In genomic region chr12:49944718-49945117, GRCh38 we compare ENCODE assay signal across 17 cellular contexts. TPM values are rescaled to one million over a fixed set of nuclear protein-coding genes. Genes with fewer than 3 reads are reported as not detected.
DNase-seq lines count a peak whose midpoint lies in the region; ATAC-seq and TF ChIP-seq lines count a peak whose summit lies in the region.
"Had no signal": no experiment of that assay in that cellular context is flagged by ENCODE, and none has a peak within 500 bp of the region (broad histone marks: within the 10 kb centered on the region; RNA-seq: fewer than 3 reads in every experiment).

No MANE protein-coding gene starts in this region.

- peaks cover 49% of the 10 kb centered on the region for H3K4me1 Mint-ChIP-seq in CD14-positive monocyte
- H3K4me1 Mint-ChIP-seq in T-helper 17 cell: peaks cover 39% of the 10 kb centered on the region

- peaks cover 0 to 2% (median 0%) of the 10 kb centered on the region in 7 donors for H3K9me3 Mint-ChIP-seq in CD14-positive monocyte
- H3K9me3 Mint-ChIP-seq: endodermal cell had no signal

- no peak overlapping the region for H2BK120ac ChIP-seq in mesenchymal stem cell (ENCODE audit: low read depth, low read length)

- peak; percentile 36 for DNase-seq in CD14-positive monocyte (ENCODE audit: low spot score)
- no peak for DNase-seq in T-helper 17 cell
- no peak for DNase-seq in mesenchymal stem cell
- DNase-seq in NCI-H2081 treated with DMSO at 0.1 percent for 48 hours (lab: John Stamatoyannopoulos, UW): no peak
- no peak for DNase-seq in RPMI8226
- DNase-seq: activated gamma-delta T cell, head of caudate nucleus, trophoblast cell had no signal

- no peak overlapping the region for H4K91ac ChIP-seq in mesenchymal stem cell (ENCODE audit: low read length)

- H3K36me3 ChIP-seq in BLaER1 (no peaks in the 10 kb centered on the region), mesenchymal stem cell (ENCODE audit: control insufficient read depth in 1 of 2, insufficient read depth in 2 of 2, low read depth in 1 of 2, low read length in 2 of 2) (no peaks in the 10 kb centered on the region)

- no peak overlapping the region for H3K14ac ChIP-seq in mesenchymal stem cell (ENCODE audit: low read length in 2 of 2)

- no peak overlapping the region for H2AK5ac ChIP-seq in mesenchymal stem cell (ENCODE audit: low read length, severe bottlenecking)

- intact Hi-C loops in CD14-positive monocyte (cut with micrococcal nuclease): no loop called here

- no peak overlapping the region for H4K8ac ChIP-seq in mesenchymal stem cell (ENCODE audit: low read length)

- H3K27ac ChIP-seq in BLaER1 (no peak overlapping the region), mesenchymal stem cell (ENCODE audit: low read length, poor library complexity, severe bottlenecking) (no peak overlapping the region)

- 96% methylated on average over 3 of the region's 3 CpGs for WGBS in mesenchymal stem cell

- H3K9me3 ChIP-seq in BLaER1: no peaks in the 10 kb centered on the region
- no peaks in the 10 kb centered on the region for H3K9me3 ChIP-seq in T-helper 17 cell (ENCODE audit: control insufficient read depth, low read length, poor library complexity, severe bottlenecking)
- no peaks in the 10 kb centered on the region for H3K9me3 ChIP-seq in mesenchymal stem cell (ENCODE audit: control insufficient read depth, low read length)

- no peak overlapping the region for H3K23ac ChIP-seq in mesenchymal stem cell (ENCODE audit: low read length in 2 of 2)

- H3K4me3 ChIP-seq in BLaER1: no peak overlapping the region
- H3K4me3 ChIP-seq in mesenchymal stem cell (ENCODE audit: insufficient read depth in 1 of 2, low read depth in 1 of 2, low read length in 2 of 2): peak overlapping the region in 1 of 2 experiments; percentile 75

- no peaks in the 10 kb centered on the region for H3K27me3 ChIP-seq in BLaER1
- peaks cover 3 to 5% of the 10 kb centered on the region in 2 experiments for H3K27me3 ChIP-seq in mesenchymal stem cell (ENCODE audit: control insufficient read depth in 1 of 2, insufficient read depth in 1 of 2, low read length in 2 of 2)

- H3K4me3 Mint-ChIP-seq in CD14-positive monocyte: peak overlapping the region; percentile 39 to 54
- peak overlapping the region; percentile 96 for H3K4me3 Mint-ChIP-seq in T-helper 17 cell

- H2BK12ac ChIP-seq in mesenchymal stem cell (ENCODE audit: low read length in 2 of 2): peak overlapping the region in 1 of 2 experiments; percentile 1

- no peak overlapping the region for H2BK5ac ChIP-seq in mesenchymal stem cell (ENCODE audit: low read depth, low read length, poor library complexity, severe bottlenecking)

- no peak for TF ChIP-seq CTCF in CD14-positive monocyte (IDR thresholded peaks at IDR 0.05)

- no peaks in the 10 kb centered on the region for H4K20me1 ChIP-seq in BLaER1

- H2AFZ ChIP-seq in mesenchymal stem cell (ENCODE audit: low read depth, low read length): no peak overlapping the region

- H3K4me1 ChIP-seq in BLaER1: peaks cover 41% of the 10 kb centered on the region
- peaks cover 2% of the 10 kb centered on the region for H3K4me1 ChIP-seq in mesenchymal stem cell (ENCODE audit: control insufficient read depth, insufficient read depth, low read depth, low read length)

- H3K4ac ChIP-seq in mesenchymal stem cell (ENCODE audit: low read depth in 1 of 2, low read length in 2 of 2): no peak overlapping the region

- no peaks in the 10 kb centered on the region for H3K79me1 ChIP-seq in mesenchymal stem cell (replicated peaks; ENCODE audit: low read length, poor library complexity, severe bottlenecking)

- H3K36me3 Mint-ChIP-seq in CD14-positive monocyte (no peaks in the 10 kb centered on the region), T-helper 17 cell (ENCODE audit: low read depth) (no peaks in the 10 kb centered on the region)

- no peak for ATAC-seq in T-helper 17 cell
- no peak for ATAC-seq in GM18909 (IDR thresholded peaks at IDR 0.05; ENCODE audit: poor library complexity, unreplicated experiment)

- H3K27ac Mint-ChIP-seq in CD14-positive monocyte (no peak overlapping the region), T-helper 17 cell (peak overlapping the region; percentile 96)
- H3K27ac Mint-ChIP-seq: endodermal cell had no signal

- H3K18ac ChIP-seq in mesenchymal stem cell (ENCODE audit: low read depth in 1 of 2, low read length in 2 of 2): no peak overlapping the region

- peaks cover 39 to 63% (median 53%) of the 10 kb centered on the region in 3 donors for H3K27me3 Mint-ChIP-seq in CD14-positive monocyte (ENCODE audit: low read depth in 3 of 3)
- peaks cover 10% of the 10 kb centered on the region for H3K27me3 Mint-ChIP-seq in T-helper 17 cell

- H3K4me2 ChIP-seq in BLaER1 (peak overlapping the region; percentile 82), mesenchymal stem cell (ENCODE audit: low read length, poor library complexity, severe bottlenecking) (no peak overlapping the region)

- H3K9ac ChIP-seq in BLaER1 (no peak overlapping the region), mesenchymal stem cell (ENCODE audit: low read length) (peak overlapping the region; percentile 79)

- no peak overlapping the region for H2BK15ac ChIP-seq in mesenchymal stem cell (ENCODE audit: low read depth, poor library complexity, severe bottlenecking)

RNA-seq across cellular contexts. Expression of gene AQP2, which starts 5.8 kb away (rescaled TPM):
- polyA plus RNA-seq in CD14-positive monocyte: not detected
- total RNA-seq in T-helper 17 cell: not detected
- polyA plus RNA-seq in mesenchymal stem cell (2013, experiment 1 of 2): not detected
- not detected for polyA plus RNA-seq in mesenchymal stem cell (2013, experiment 2 of 2)
- total RNA-seq: endodermal cell; H4; LHCN-M2; liver; omental fat pad; sciatic nerve; T-helper 1 cell treated with Interleukin-12 subunit alpha and Interleukin-12 subunit beta and Interleukin-4 antibody, amounts not matched to agents 30 ng/mL and 1 ng/mL, for 36 hours had no signal
- polyA plus RNA-seq: liver had no signal

RNA-seq across cellular contexts. Expression of gene AQP5, which starts 17.0 kb away (rescaled TPM):
- polyA plus RNA-seq in CD14-positive monocyte: not detected
- total RNA-seq in T-helper 17 cell: not detected
- 0.03 TPM for polyA plus RNA-seq in mesenchymal stem cell (2013, experiment 1 of 2)
- not detected for polyA plus RNA-seq in mesenchymal stem cell (2013, experiment 2 of 2)
- total RNA-seq: H4; liver; omental fat pad; T-helper 1 cell treated with Interleukin-12 subunit alpha and Interleukin-12 subunit beta and Interleukin-4 antibody, amounts not matched to agents 30 ng/mL and 1 ng/mL, for 36 hours had no signal
- polyA plus RNA-seq: liver had no signal

RNA-seq across cellular contexts. Expression of gene AQP6, which starts 28.0 kb away (rescaled TPM):
- not detected for polyA plus RNA-seq in CD14-positive monocyte
- total RNA-seq in T-helper 17 cell: not detected
- not detected for polyA plus RNA-seq in mesenchymal stem cell (2013, experiment 1 of 2)
- polyA plus RNA-seq in mesenchymal stem cell (2013, experiment 2 of 2): not detected
- total RNA-seq: LHCN-M2; liver; T-helper 1 cell treated with Interleukin-12 subunit alpha and Interleukin-12 subunit beta and Interleukin-4 antibody, amounts not matched to agents 30 ng/mL and 1 ng/mL, for 36 hours had no signal

RNA-seq across cellular contexts. Expression of gene FAIM2, which starts 41.0 kb away (rescaled TPM):
- not detected for polyA plus RNA-seq in CD14-positive monocyte
- total RNA-seq in T-helper 17 cell: under 1 TPM; 0.05 to 0.68 TPM
- 0.30 TPM for polyA plus RNA-seq in mesenchymal stem cell (2013, experiment 1 of 2)
- polyA plus RNA-seq in mesenchymal stem cell (2013, experiment 2 of 2): 0.27 TPM
- total RNA-seq: endodermal cell had no signal
